In genomic region chr14:99803106-99803437, GRCh38 we compare ENCODE assay signal across 21 cellular contexts.
"Had no signal": no experiment of that assay in that cellular context is flagged by ENCODE, and none has a peak within 500 bp of the region (broad histone marks: within the 10 kb centered on the region; RNA-seq: fewer than 3 reads in every experiment).

No MANE protein-coding gene starts in this region.

- H3K4me3 ChIP-seq: adrenal gland, esophagus squamous epithelium, right lobe of liver, suprapubic skin, transverse colon, uterus had no signal

- H3K27ac ChIP-seq: adrenal gland, esophagus squamous epithelium, right lobe of liver, suprapubic skin, transverse colon, uterus had no signal

- DNase-seq: activated CD4-positive, alpha-beta T cell treated with anti-CD3 and anti-CD28 coated beads for 36 hours; activated CD4-positive, alpha-beta T cell treated with anti-CD3 and anti-CD28 coated beads, Interleukin-2, amount 50 U/mL, for 48 hours; activated gamma-delta T cell treated with Interleukin-2 at 50 U/mL for 16 hours; activated T-cell treated with anti-CD3 and anti-CD28 coated beads for 4 hours; adrenal gland; dermis blood vessel endothelial cell; effector memory CD4-positive, alpha-beta T cell; esophagus squamous epithelium; immature natural killer cell; kidney glomerular epithelial cell; left ventricle myocardium superior; right lobe of liver; small intestine; stimulated activated CD4-positive, alpha-beta T cell treated with anti-CD3 and anti-CD28 coated beads, Interleukin-15, amount 100 ng/mL, for 24 hours; stimulated activated CD4-positive, alpha-beta T cell treated with anti-CD3 and anti-CD28 coated beads, Interleukin-2, amount 100 ng/mL, for 48 hours; stimulated activated naive CD8-positive, alpha-beta T cell treated with anti-CD3 and anti-CD28 coated beads, Interleukin-15, amount 100 ng/mL, for 72 hours; transverse colon; uterus had no signal

- ATAC-seq: activated CD4-positive, alpha-beta T cell treated with anti-CD3 and anti-CD28 coated beads for 36 hours; activated naive CD4-positive, alpha-beta T cell treated with anti-CD3 and anti-CD28 coated beads, Interleukin-2, amount 50 U/mL, for 72 hours; left ventricle myocardium superior; right lobe of liver; stimulated activated naive CD8-positive, alpha-beta T cell treated with anti-CD3 and anti-CD28 coated beads, Interleukin-15, amount 100 ng/mL, for 72 hours; WTC11 had no signal
